In the genomic region with DNA sequence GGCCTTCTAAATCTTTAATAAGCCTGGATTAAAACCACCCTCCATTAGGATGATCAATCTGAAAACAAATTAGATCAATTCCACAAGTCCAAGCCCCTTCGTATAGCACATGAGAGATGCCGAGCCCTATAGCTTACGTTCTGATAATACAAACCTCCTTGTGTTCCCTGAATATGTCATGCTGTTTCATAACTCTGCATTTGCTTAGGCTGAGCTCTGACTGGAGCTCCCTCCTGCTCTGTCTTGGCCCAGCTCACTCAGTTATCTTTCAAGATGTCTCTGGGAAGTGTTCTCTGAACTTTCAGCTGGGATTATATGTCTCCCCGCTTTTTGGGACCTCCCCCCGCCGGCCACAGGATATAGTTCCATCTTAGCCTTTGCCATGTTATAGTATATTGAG, we compare ENCODE assay signal across 9 cellular contexts.
"Had no signal": no experiment of that assay in that cellular context is flagged by ENCODE, and none has a peak within 500 bp of the region (broad histone marks: within the 10 kb centered on the region; RNA-seq: fewer than 3 reads in every experiment).

No MANE protein-coding gene starts in this region.

- H3K36me3 ChIP-seq: ovary had no signal

- H3K4me3 ChIP-seq: ovary had no signal

- H3K9me3 ChIP-seq: ovary had no signal

- H3K27ac ChIP-seq: ovary had no signal

- DNase-seq: activated CD4-positive, alpha-beta memory T cell treated with anti-CD3 and anti-CD28 coated beads, Interleukin-2, amount 10 ng/mL, durations not matched to agents 7 days and 5 days; activated CD4-positive, alpha-beta T cell treated with anti-CD3 and anti-CD28 coated beads for 1 hour; activated naive CD4-positive, alpha-beta T cell; cortex of kidney; foreskin fibroblast; left colon; nephron progenitor cell; ovary; stimulated activated CD4-positive, alpha-beta T cell treated with anti-CD3 and anti-CD28 coated beads, Interleukin-4, amount 100 ng/mL, for 1 hour had no signal

- H3K27me3 ChIP-seq: ovary had no signal
